Comparison of ENCODE assay signal across 2 cellular contexts in the genomic region with DNA sequence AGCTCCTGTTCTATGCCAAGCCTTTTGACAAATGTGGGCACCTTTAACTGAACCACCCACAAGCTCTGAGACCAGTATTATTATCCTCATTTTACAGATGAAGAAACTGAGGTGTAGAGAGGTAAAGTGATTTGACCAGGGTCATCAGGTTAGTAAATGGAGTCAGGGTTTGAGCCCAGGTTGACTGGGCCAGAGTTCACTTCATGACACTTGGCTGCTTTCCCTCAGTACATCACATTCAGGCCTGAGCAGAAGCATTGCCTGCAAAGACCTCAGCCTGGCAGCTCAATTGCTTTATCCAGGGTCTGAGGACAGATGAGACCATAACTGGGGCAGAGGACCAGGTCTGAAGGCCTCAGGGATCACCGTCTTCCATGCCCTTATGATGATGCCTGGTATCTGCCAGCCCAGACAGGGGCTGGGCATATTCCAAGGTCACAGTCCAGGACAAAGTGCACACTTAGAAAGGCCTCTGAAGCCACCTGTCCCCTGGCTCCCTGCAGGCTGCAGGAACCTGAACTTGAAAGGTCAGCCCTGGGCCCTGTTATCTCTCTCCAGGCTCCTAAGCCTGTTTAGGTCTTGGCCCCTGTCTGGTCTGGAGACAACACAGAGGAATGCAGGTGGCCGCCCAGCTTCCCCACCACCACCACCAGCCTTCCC.
TF ChIP-seq lines count a peak whose summit lies in the region.

No MANE protein-coding gene starts in this region.

TF ChIP-seq in GM12878, 131 proteins besides CTCF, POLR2A, EP300 and RAD21 (continues in another document):
- TF ChIP-seq PKNOX1 (IDR thresholded peaks at IDR 0.05): no peak
- TF ChIP-seq POU2F2 (IDR thresholded peaks at IDR 0.05; ENCODE audit: borderline replicate concordance, low read depth, low read length): no peak
- TF ChIP-seq PML (IDR thresholded peaks at IDR 0.05; ENCODE audit: low read length): no peak
- TF ChIP-seq HDAC6 (IDR thresholded peaks at IDR 0.05; ENCODE audit: unreplicated experiment): no peak
- TF ChIP-seq, protein P1, sequence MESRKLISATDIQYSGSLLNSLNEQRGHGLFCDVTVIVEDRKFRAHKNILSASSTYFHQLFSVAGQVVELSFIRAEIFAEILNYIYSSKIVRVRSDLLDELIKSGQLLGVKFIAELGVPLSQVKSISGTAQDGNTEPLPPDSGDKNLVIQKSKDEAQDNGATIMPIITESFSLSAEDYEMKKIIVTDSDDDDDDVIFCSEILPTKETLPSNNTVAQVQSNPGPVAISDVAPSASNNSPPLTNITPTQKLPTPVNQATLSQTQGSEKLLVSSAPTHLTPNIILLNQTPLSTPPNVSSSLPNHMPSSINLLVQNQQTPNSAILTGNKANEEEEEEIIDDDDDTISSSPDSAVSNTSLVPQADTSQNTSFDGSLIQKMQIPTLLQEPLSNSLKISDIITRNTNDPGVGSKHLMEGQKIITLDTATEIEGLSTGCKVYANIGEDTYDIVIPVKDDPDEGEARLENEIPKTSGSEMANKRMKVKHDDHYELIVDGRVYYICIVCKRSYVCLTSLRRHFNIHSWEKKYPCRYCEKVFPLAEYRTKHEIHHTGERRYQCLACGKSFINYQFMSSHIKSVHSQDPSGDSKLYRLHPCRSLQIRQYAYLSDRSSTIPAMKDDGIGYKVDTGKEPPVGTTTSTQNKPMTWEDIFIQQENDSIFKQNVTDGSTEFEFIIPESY (IDR thresholded peaks at IDR 0.05): no peak
- TF ChIP-seq ZNF217 (IDR thresholded peaks at IDR 0.05): no peak
- TF ChIP-seq, protein P2, sequence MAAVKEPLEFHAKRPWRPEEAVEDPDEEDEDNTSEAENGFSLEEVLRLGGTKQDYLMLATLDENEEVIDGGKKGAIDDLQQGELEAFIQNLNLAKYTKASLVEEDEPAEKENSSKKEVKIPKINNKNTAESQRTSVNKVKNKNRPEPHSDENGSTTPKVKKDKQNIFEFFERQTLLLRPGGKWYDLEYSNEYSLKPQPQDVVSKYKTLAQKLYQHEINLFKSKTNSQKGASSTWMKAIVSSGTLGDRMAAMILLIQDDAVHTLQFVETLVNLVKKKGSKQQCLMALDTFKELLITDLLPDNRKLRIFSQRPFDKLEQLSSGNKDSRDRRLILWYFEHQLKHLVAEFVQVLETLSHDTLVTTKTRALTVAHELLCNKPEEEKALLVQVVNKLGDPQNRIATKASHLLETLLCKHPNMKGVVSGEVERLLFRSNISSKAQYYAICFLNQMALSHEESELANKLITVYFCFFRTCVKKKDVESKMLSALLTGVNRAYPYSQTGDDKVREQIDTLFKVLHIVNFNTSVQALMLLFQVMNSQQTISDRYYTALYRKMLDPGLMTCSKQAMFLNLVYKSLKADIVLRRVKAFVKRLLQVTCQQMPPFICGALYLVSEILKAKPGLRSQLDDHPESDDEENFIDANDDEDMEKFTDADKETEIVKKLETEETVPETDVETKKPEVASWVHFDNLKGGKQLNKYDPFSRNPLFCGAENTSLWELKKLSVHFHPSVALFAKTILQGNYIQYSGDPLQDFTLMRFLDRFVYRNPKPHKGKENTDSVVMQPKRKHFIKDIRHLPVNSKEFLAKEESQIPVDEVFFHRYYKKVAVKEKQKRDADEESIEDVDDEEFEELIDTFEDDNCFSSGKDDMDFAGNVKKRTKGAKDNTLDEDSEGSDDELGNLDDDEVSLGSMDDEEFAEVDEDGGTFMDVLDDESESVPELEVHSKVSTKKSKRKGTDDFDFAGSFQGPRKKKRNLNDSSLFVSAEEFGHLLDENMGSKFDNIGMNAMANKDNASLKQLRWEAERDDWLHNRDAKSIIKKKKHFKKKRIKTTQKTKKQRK (IDR thresholded peaks at IDR 0.05; ENCODE audit: low read depth, low read length): no peak
- no peak for TF ChIP-seq NBN (IDR thresholded peaks at IDR 0.05)
- TF ChIP-seq, protein P3, sequence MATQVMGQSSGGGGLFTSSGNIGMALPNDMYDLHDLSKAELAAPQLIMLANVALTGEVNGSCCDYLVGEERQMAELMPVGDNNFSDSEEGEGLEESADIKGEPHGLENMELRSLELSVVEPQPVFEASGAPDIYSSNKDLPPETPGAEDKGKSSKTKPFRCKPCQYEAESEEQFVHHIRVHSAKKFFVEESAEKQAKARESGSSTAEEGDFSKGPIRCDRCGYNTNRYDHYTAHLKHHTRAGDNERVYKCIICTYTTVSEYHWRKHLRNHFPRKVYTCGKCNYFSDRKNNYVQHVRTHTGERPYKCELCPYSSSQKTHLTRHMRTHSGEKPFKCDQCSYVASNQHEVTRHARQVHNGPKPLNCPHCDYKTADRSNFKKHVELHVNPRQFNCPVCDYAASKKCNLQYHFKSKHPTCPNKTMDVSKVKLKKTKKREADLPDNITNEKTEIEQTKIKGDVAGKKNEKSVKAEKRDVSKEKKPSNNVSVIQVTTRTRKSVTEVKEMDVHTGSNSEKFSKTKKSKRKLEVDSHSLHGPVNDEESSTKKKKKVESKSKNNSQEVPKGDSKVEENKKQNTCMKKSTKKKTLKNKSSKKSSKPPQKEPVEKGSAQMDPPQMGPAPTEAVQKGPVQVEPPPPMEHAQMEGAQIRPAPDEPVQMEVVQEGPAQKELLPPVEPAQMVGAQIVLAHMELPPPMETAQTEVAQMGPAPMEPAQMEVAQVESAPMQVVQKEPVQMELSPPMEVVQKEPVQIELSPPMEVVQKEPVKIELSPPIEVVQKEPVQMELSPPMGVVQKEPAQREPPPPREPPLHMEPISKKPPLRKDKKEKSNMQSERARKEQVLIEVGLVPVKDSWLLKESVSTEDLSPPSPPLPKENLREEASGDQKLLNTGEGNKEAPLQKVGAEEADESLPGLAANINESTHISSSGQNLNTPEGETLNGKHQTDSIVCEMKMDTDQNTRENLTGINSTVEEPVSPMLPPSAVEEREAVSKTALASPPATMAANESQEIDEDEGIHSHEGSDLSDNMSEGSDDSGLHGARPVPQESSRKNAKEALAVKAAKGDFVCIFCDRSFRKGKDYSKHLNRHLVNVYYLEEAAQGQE (IDR thresholded peaks at IDR 0.05; ENCODE audit: low read depth, low read length): no peak
- TF ChIP-seq, protein P4, sequence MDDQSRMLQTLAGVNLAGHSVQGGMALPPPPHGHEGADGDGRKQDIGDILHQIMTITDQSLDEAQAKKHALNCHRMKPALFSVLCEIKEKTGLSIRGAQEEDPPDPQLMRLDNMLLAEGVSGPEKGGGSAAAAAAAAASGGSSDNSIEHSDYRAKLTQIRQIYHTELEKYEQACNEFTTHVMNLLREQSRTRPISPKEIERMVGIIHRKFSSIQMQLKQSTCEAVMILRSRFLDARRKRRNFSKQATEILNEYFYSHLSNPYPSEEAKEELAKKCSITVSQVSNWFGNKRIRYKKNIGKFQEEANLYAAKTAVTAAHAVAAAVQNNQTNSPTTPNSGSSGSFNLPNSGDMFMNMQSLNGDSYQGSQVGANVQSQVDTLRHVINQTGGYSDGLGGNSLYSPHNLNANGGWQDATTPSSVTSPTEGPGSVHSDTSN (IDR thresholded peaks at IDR 0.05; ENCODE audit: insufficient replicate concordance, low read depth, low read length): no peak
- TF ChIP-seq NFIC (IDR thresholded peaks at IDR 0.05; ENCODE audit: low read depth, low read length): no peak
- TF ChIP-seq ATF7 (IDR thresholded peaks at IDR 0.05; ENCODE audit: low read depth): no peak

TF ChIP-seq in GM23338, 12 proteins besides CTCF, POLR2A, EP300 and RAD21:
- no peak for TF ChIP-seq ZNF462 (CRISPR knock-in tag; IDR thresholded peaks at IDR 0.05)
- TF ChIP-seq EZH2 (IDR thresholded peaks at IDR 0.05; ENCODE audit: low read depth, unreplicated experiment): no peak
- TF ChIP-seq ZNF331 (CRISPR knock-in tag; IDR thresholded peaks at IDR 0.05; ENCODE audit: low read depth): no peak
- no peak for TF ChIP-seq EZH2phosphoT487 (IDR thresholded peaks at IDR 0.05; ENCODE audit: unreplicated experiment)
- TF ChIP-seq NANOG (IDR thresholded peaks at IDR 0.05; ENCODE audit: borderline replicate concordance): no peak
- TF ChIP-seq, protein P3 (IDR thresholded peaks at IDR 0.05; ENCODE audit: unreplicated experiment): no peak
- TF ChIP-seq JUNB (IDR thresholded peaks at IDR 0.05; ENCODE audit: unreplicated experiment): no peak
- TF ChIP-seq CREB1 (CRISPR knock-in tag; IDR thresholded peaks at IDR 0.05; ENCODE audit: low read depth): no peak
- TF ChIP-seq, protein P5, sequence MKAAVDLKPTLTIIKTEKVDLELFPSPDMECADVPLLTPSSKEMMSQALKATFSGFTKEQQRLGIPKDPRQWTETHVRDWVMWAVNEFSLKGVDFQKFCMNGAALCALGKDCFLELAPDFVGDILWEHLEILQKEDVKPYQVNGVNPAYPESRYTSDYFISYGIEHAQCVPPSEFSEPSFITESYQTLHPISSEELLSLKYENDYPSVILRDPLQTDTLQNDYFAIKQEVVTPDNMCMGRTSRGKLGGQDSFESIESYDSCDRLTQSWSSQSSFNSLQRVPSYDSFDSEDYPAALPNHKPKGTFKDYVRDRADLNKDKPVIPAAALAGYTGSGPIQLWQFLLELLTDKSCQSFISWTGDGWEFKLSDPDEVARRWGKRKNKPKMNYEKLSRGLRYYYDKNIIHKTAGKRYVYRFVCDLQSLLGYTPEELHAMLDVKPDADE (IDR thresholded peaks at IDR 0.05): no peak
- TF ChIP-seq STAT1 (IDR thresholded peaks at IDR 0.05; ENCODE audit: unreplicated experiment): no peak
- no peak for TF ChIP-seq POLR2AphosphoS5 (IDR thresholded peaks at IDR 0.05; ENCODE audit: low read depth)
